In genomic region chr6:10883312-10884244, GRCh38 we compare ENCODE assay signal across 26 cellular contexts. TPM values are rescaled to one million over a fixed set of nuclear protein-coding genes. Genes with fewer than 3 reads are reported as not detected.
A peak's percentile ranks its signal among the peaks of the same experiment; 100 is the strongest.
DNase-seq lines count a peak whose midpoint lies in the region; ATAC-seq and TF ChIP-seq lines count a peak whose summit lies in the region.
"Had no signal": no experiment of that assay in that cellular context is flagged by ENCODE, and none has a peak within 500 bp of the region (broad histone marks: within the 10 kb centered on the region; RNA-seq: fewer than 3 reads in every experiment).

No MANE protein-coding gene starts in this region.

- peak overlapping the region; percentile 12 for H3K27ac Mint-ChIP-seq in activated T-helper 1 cell treated with anti-CD3 and anti-CD28 coated beads, Interleukin-12 subunit alpha, Interleukin-12 subunit beta, Interleukin-2, Interleukin-4 antibody, amounts not matched to agents 30 ng/mL and 10 ng/mL and 1 ng/mL, durations not matched to agents 14 hours and 24 hours and 36 hours
- H3K27ac Mint-ChIP-seq: activated CD4-positive, alpha-beta T cell treated with anti-CD3 and anti-CD28 coated beads for 36 hours; CD8-positive, alpha-beta memory T cell had no signal

- no peaks in the 10 kb centered on the region for H3K36me3 ChIP-seq in ES-I3 (ENCODE audit: insufficient read depth, low read length)
- H3K36me3 ChIP-seq in iPS-15b (ENCODE audit: control insufficient read depth, insufficient read depth, low read length): no peaks in the 10 kb centered on the region
- no peaks in the 10 kb centered on the region for H3K36me3 ChIP-seq in osteoblast (ENCODE audit: insufficient read depth, low read length)
- no peaks in the 10 kb centered on the region for H3K36me3 ChIP-seq in brain microvascular endothelial cell (replicated peaks)
- no peaks in the 10 kb centered on the region for H3K36me3 ChIP-seq in tibial artery
- H3K36me3 ChIP-seq: cardiac muscle cell, lower lobe of right lung, Peyer's patch had no signal

- H2AFZ ChIP-seq in osteoblast (ENCODE audit: low read length): no peak overlapping the region

- no peaks in the 10 kb centered on the region for H3K4me1 Mint-ChIP-seq in activated T-helper 1 cell treated with anti-CD3 and anti-CD28 coated beads, Interleukin-12 subunit alpha, Interleukin-12 subunit beta, Interleukin-2, Interleukin-4 antibody, amounts not matched to agents 30 ng/mL and 10 ng/mL and 1 ng/mL, durations not matched to agents 14 hours and 24 hours and 36 hours (ENCODE audit: low read depth)

- ATAC-seq in HG02981 (IDR thresholded peaks at IDR 0.05; ENCODE audit: unreplicated experiment): no peak
- ATAC-seq: A549; activated CD4-positive, alpha-beta T cell treated with anti-CD3 and anti-CD28 coated beads for 36 hours; lower lobe of right lung had no signal

- H3K4me2 ChIP-seq in osteoblast (ENCODE audit: insufficient read depth, low read length): no peak overlapping the region
- H3K4me2 ChIP-seq: A549, KMS-11 had no signal

- H3K4me1 ChIP-seq in ES-I3 (ENCODE audit: insufficient read depth, low read length) (peaks cover 6% of the 10 kb centered on the region; the same call in 1 of the 2 replicates), iPS-15b (ENCODE audit: control insufficient read depth, insufficient read depth, low read length) (no peaks in the 10 kb centered on the region), osteoblast (ENCODE audit: insufficient read depth, low read length) (no peaks in the 10 kb centered on the region), tibial artery (peaks cover 0 to 35% (median 21%) of the 10 kb centered on the region in 4 donors)
- H3K4me1 ChIP-seq: Peyer's patch had no signal

- no peaks in the 10 kb centered on the region for H3K9me3 Mint-ChIP-seq in activated T-helper 1 cell treated with anti-CD3 and anti-CD28 coated beads, Interleukin-12 subunit alpha, Interleukin-12 subunit beta, Interleukin-2, Interleukin-4 antibody, amounts not matched to agents 30 ng/mL and 10 ng/mL and 1 ng/mL, durations not matched to agents 14 hours and 24 hours and 36 hours
- H3K9me3 Mint-ChIP-seq: activated naive CD4-positive, alpha-beta T cell treated with anti-CD3 and anti-CD28 coated beads, Interleukin-2, amount 10 ng/mL, durations not matched to agents 7 days and 5 days had no signal

- TF ChIP-seq CTCF in osteoblast (IDR thresholded peaks at IDR 0.05; ENCODE audit: extremely low read depth, low read depth, low read length) (no peak), brain microvascular endothelial cell (IDR thresholded peaks at IDR 0.05; ENCODE audit: low read depth, low read length, missing control alignments) (no peak), tibial artery (IDR thresholded peaks at IDR 0.05) (no peak)

- no peaks in the 10 kb centered on the region for H3K36me3 Mint-ChIP-seq in activated T-helper 1 cell treated with anti-CD3 and anti-CD28 coated beads, Interleukin-12 subunit alpha, Interleukin-12 subunit beta, Interleukin-2, Interleukin-4 antibody, amounts not matched to agents 30 ng/mL and 10 ng/mL and 1 ng/mL, durations not matched to agents 14 hours and 24 hours and 36 hours (ENCODE audit: low read depth)
- H3K36me3 Mint-ChIP-seq: activated naive CD4-positive, alpha-beta T cell treated with anti-CD3 and anti-CD28 coated beads, Interleukin-2, amount 10 ng/mL, durations not matched to agents 7 days and 5 days had no signal

- no peaks in the 10 kb centered on the region for H3K79me2 ChIP-seq in osteoblast (ENCODE audit: insufficient read depth, low read length)

- no peak overlapping the region for H3K27ac ChIP-seq in osteoblast (ENCODE audit: low read depth, low read length)
- H3K27ac ChIP-seq in brain microvascular endothelial cell: no peak overlapping the region
- no peak overlapping the region for H3K27ac ChIP-seq in tibial artery
- H3K27ac ChIP-seq: A549, cardiac muscle cell, KMS-11, lower lobe of right lung, Peyer's patch had no signal

- DNase-seq in activated T-helper 1 cell treated with anti-CD3 and anti-CD28 coated beads, Interleukin-12 subunit alpha, Interleukin-12 subunit beta, Interleukin-2, Interleukin-4 antibody, amounts not matched to agents 30 ng/mL and 10 ng/mL and 1 ng/mL, durations not matched to agents 14 hours and 24 hours and 36 hours (ENCODE audit: low spot score): no peak
- DNase-seq in osteoblast (ENCODE audit: insufficient read length, low spot score, missing footprints) (peak; percentile 58), brain microvascular endothelial cell (no peak), tibial artery (no peak)
- no peak for DNase-seq in stimulated activated CD4-positive, alpha-beta T cell treated with anti-CD3 and anti-CD28 coated beads, Interleukin-2, amount 100 ng/mL, for 24 hours
- DNase-seq: activated CD4-positive, alpha-beta T cell treated with anti-CD3 and anti-CD28 coated beads for 36 hours; activated naive CD4-positive, alpha-beta T cell treated with anti-CD3 and anti-CD28 coated beads, Interleukin-2, amount 10 ng/mL, durations not matched to agents 7 days and 5 days; activated T-cell treated with anti-CD3 and anti-CD28 coated beads, Interleukin-2, amount 50 U/mL, for 48 hours; amniotic stem cell; CD8-positive, alpha-beta memory T cell; lower lobe of right lung; NCI-H146; NCI-H510A treated with DMSO at 0.1 percent for 48 hours; Peyer's patch; SIG-M5 had no signal

- no peak overlapping the region for H3K4me3 Mint-ChIP-seq in activated T-helper 1 cell treated with anti-CD3 and anti-CD28 coated beads, Interleukin-12 subunit alpha, Interleukin-12 subunit beta, Interleukin-2, Interleukin-4 antibody, amounts not matched to agents 30 ng/mL and 10 ng/mL and 1 ng/mL, durations not matched to agents 14 hours and 24 hours and 36 hours
- H3K4me3 Mint-ChIP-seq: activated CD4-positive, alpha-beta T cell treated with anti-CD3 and anti-CD28 coated beads for 36 hours; activated naive CD4-positive, alpha-beta T cell treated with anti-CD3 and anti-CD28 coated beads, Interleukin-2, amount 10 ng/mL, durations not matched to agents 7 days and 5 days had no signal

- in situ Hi-C loops in brain microvascular endothelial cell (cut with HindIII; ENCODE audit: low pct_ligation_motif_present, low sequenced_read_pairs): no loop called here

- H3K9ac ChIP-seq in ES-I3 (ENCODE audit: low read depth, low read length): peak overlapping the region; percentile 48; the same call in 1 of the 2 replicates
- peak overlapping the region; percentile 43 for H3K9ac ChIP-seq in iPS-15b (ENCODE audit: low read depth, low read length)
- H3K9ac ChIP-seq: KMS-11 had no signal

- H3K27me3 Mint-ChIP-seq in activated T-helper 1 cell treated with anti-CD3 and anti-CD28 coated beads, Interleukin-12 subunit alpha, Interleukin-12 subunit beta, Interleukin-2, Interleukin-4 antibody, amounts not matched to agents 30 ng/mL and 10 ng/mL and 1 ng/mL, durations not matched to agents 14 hours and 24 hours and 36 hours (ENCODE audit: insufficient read depth): peaks cover 83% of the 10 kb centered on the region

- H4K20me1 ChIP-seq in osteoblast (ENCODE audit: insufficient read depth, low read length): no peaks in the 10 kb centered on the region

- H3K9me3 ChIP-seq in ES-I3 (ENCODE audit: control insufficient read depth, insufficient read depth, low read length): no peaks in the 10 kb centered on the region
- H3K9me3 ChIP-seq in iPS-15b (ENCODE audit: control insufficient read depth, insufficient read depth, low read length): no peaks in the 10 kb centered on the region
- H3K9me3 ChIP-seq in osteoblast (ENCODE audit: low read depth, low read length): no peaks in the 10 kb centered on the region
- no peaks in the 10 kb centered on the region for H3K9me3 ChIP-seq in tibial artery
- H3K9me3 ChIP-seq: A549, lower lobe of right lung, Peyer's patch had no signal

- H3K4me3 ChIP-seq in iPS-15b (ENCODE audit: low read depth, low read length) (peak overlapping the region; percentile 58), osteoblast (ENCODE audit: insufficient read depth, low read length) (no peak overlapping the region), brain microvascular endothelial cell (ENCODE audit: low read depth, low read length) (no peak overlapping the region), tibial artery (no peak overlapping the region)
- H3K4me3 ChIP-seq: A549, cardiac muscle cell, lower lobe of right lung, Peyer's patch had no signal

- H3K27me3 ChIP-seq in iPS-15b (ENCODE audit: control insufficient read depth, insufficient read depth, low read length) (peaks cover 70% of the 10 kb centered on the region), osteoblast (ENCODE audit: insufficient read depth, low read length) (peaks cover 66% of the 10 kb centered on the region), brain microvascular endothelial cell (replicated peaks) (peaks cover 59% of the 10 kb centered on the region), tibial artery (peaks cover 0 to 80% of the 10 kb centered on the region in 2 donors)

- intact Hi-C loops in activated T-helper 1 cell treated with anti-CD3 and anti-CD28 coated beads, Interleukin-12 subunit alpha, Interleukin-12 subunit beta, Interleukin-2, Interleukin-4 antibody, amounts not matched to agents 30 ng/mL and 10 ng/mL and 1 ng/mL, durations not matched to agents 14 hours and 24 hours and 36 hours (cut with micrococcal nuclease): loop anchor here (5.0 to 10.0 kb wide), 2 partner anchors 459 to 496 kb away; no protein-coding TSS in a partner anchor
- intact Hi-C loops in tibial artery (cut with DNase I; ENCODE audit: low total_unique reads): no loop called here

RNA-seq across cellular contexts. Expression of gene GCM2, which starts 1.7 kb away (rescaled TPM):
- total RNA-seq in activated T-helper 1 cell treated with anti-CD3 and anti-CD28 coated beads, Interleukin-12 subunit alpha, Interleukin-12 subunit beta, Interleukin-2, Interleukin-4 antibody, amounts not matched to agents 30 ng/mL and 10 ng/mL and 1 ng/mL, durations not matched to agents 14 hours and 24 hours and 36 hours: not detected in 2 replicates
- total RNA-seq in osteoblast: not detected in 2 replicates
- total RNA-seq: activated CD4-positive, alpha-beta T cell treated with anti-CD3 and anti-CD28 coated beads for 36 hours; activated CD8-positive, alpha-beta memory T cell treated with anti-CD3 and anti-CD28 coated beads for 36 hours; cardiac muscle cell; CD8-positive, alpha-beta memory T cell; glomerular endothelial cell; lower lobe of right lung; Peyer's patch; pulmonary artery endothelial cell; skeletal muscle tissue; ureter had no signal

RNA-seq across cellular contexts. Expression of gene SYCP2L, which starts 3.3 kb away (rescaled TPM):
- not detected in 2 replicates for total RNA-seq in activated T-helper 1 cell treated with anti-CD3 and anti-CD28 coated beads, Interleukin-12 subunit alpha, Interleukin-12 subunit beta, Interleukin-2, Interleukin-4 antibody, amounts not matched to agents 30 ng/mL and 10 ng/mL and 1 ng/mL, durations not matched to agents 14 hours and 24 hours and 36 hours
- 0.36 TPM in 1 of 2 replicates, not detected in the other for total RNA-seq in osteoblast
- total RNA-seq: activated CD8-positive, alpha-beta memory T cell treated with anti-CD3 and anti-CD28 coated beads for 36 hours; CD8-positive, alpha-beta memory T cell; pulmonary artery endothelial cell had no signal

RNA-seq across cellular contexts. Expression of gene MAK, which starts 45.2 kb away (rescaled TPM):
- total RNA-seq in activated T-helper 1 cell treated with anti-CD3 and anti-CD28 coated beads, Interleukin-12 subunit alpha, Interleukin-12 subunit beta, Interleukin-2, Interleukin-4 antibody, amounts not matched to agents 30 ng/mL and 10 ng/mL and 1 ng/mL, durations not matched to agents 14 hours and 24 hours and 36 hours: 0.67 and 0.73 TPM in 2 replicates
- total RNA-seq in osteoblast: under 0.01 TPM in 1 of 2 replicates, not detected in the other
- total RNA-seq: glomerular endothelial cell, skeletal muscle tissue had no signal
